8 cellular contexts compared by ENCODE assay signal in the genomic region with DNA sequence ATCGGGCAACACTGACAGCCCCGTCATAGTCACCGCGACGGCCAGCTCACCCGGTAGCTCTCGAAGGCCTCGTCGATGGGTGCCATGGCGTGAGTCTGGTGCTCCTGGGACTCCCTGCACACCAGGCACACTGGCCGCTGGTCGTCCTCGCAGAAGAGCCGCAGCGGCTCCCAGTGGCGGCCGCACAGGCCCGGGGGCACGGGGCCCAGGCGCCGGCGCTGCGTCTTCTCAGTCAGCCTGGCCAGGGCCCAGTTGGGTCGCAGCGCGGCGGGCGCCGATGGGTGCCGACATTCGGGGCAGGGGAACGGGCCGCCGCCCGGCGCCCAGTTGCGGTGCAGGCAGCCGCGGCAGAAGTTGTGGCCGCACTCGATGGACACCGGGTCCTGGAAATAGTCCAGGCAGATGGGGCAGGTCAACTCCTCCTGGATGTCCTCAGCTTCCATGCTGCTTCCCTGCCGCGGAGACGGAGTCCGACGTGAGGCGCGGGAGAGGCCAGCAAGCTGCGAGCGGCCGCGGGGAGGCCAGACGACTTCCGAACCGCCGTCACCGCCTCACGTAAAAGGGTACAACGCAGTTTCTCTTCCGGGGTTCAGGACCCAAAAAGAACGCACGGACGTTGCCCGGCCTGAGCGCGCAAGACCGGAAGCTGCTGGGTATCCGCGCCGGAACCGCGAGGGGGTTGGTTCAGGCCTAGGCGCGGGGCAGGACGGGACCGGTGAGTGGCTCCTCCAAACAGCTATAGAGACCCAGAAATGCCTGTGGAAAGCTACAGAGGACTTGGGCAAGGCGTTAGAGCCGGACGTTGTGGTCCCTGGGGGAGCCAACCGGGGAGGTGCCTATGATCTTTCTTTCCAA. TPM values are rescaled to one million over a fixed set of nuclear protein-coding genes. Genes with fewer than 3 reads are reported as not detected.
DNase-seq lines count a peak whose midpoint lies in the region; ATAC-seq and TF ChIP-seq lines count a peak whose summit lies in the region.

A gene with protein sequence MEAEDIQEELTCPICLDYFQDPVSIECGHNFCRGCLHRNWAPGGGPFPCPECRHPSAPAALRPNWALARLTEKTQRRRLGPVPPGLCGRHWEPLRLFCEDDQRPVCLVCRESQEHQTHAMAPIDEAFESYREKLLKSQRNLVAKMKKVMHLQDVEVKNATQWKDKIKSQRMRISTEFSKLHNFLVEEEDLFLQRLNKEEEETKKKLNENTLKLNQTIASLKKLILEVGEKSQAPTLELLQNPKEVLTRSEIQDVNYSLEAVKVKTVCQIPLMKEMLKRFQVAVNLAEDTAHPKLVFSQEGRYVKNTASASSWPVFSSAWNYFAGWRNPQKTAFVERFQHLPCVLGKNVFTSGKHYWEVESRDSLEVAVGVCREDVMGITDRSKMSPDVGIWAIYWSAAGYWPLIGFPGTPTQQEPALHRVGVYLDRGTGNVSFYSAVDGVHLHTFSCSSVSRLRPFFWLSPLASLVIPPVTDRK (minus strand): TSS at position 572 of the 855 bp plus-strand sequence. CDS start 129 bp downstream, at position 443.

- H3T11ph ChIP-seq in H9 (ENCODE audit: low read length): no peak within 1 kb of the TSS

- no peak within 1 kb of the TSS for H4K91ac ChIP-seq in H9 (ENCODE audit: insufficient read length, low read depth, low read length)

- no peak within 1 kb of the TSS for H2AFZ ChIP-seq in H9 (ENCODE audit: low read length)
- peak within 1 kb of the TSS; percentile 95 for H2AFZ ChIP-seq in Loucy (ENCODE audit: low read length)

- DNase-seq in GDM1 (lab: John Stamatoyannopoulos, UW): peak; percentile 88
- no peak for DNase-seq in H9
- peak; percentile 94 for DNase-seq in SIG-M5 treated with dmso at 0.1 percent for 504 hours (lab: John Stamatoyannopoulos, UW; ENCODE audit: unreplicated experiment)
- peak; percentile 85 for DNase-seq in activated gamma-delta T cell treated with anti-CD3 and anti-CD28 coated beads, Interleukin-2, amount 50 U/mL, for 16 hours (ENCODE audit: low read depth)
- DNase-seq in foreskin melanocyte: peak; percentile 86
- DNase-seq in omental fat pad (ENCODE audit: low spot score): peak; percentile 75
- DNase-seq in testis: peak; percentile 93

- peak within 1 kb of the TSS; percentile 75 for H3K4me3 Mint-ChIP-seq in H9

- TF ChIP-seq CTCF in H9 (conservative IDR thresholded peaks at IDR 0.05) (no peak), Loucy (conservative IDR thresholded peaks at IDR 0.05; ENCODE audit: low read length) (peak; percentile 32; the same call in 1 of the 2 replicates), omental fat pad (IDR thresholded peaks at IDR 0.05) (no peak), testis (IDR thresholded peaks at IDR 0.05) (peak in 1 of 3 experiments; percentile 27)

- no peak within 1 kb of the TSS for H2BK12ac ChIP-seq in H9 (ENCODE audit: insufficient read length, low read depth, low read length)

- H3K4me2 ChIP-seq in H9 (ENCODE audit: insufficient read depth, insufficient read length, low read length) (peak within 1 kb of the TSS; percentile 30), Loucy (ENCODE audit: low read depth, low read length, poor library complexity, severe bottlenecking) (peak within 1 kb of the TSS; percentile 93)

- peak; percentile 43 for TF ChIP-seq POLR2A in testis (IDR thresholded peaks at IDR 0.05)

- H3K79me1 ChIP-seq in H9 (ENCODE audit: insufficient read depth, low read depth, low read length, poor library complexity, severe bottlenecking): no peaks in the 10 kb centered on the region

- H3K27ac ChIP-seq in H9 (ENCODE audit: insufficient read length, low read depth, low read length): no peak within 1 kb of the TSS
- peak within 1 kb of the TSS; percentile 85 to 88 for H3K27ac ChIP-seq in testis

- H3K4me1 ChIP-seq in H9 (ENCODE audit: insufficient read depth, low read length): no peaks in the 10 kb centered on the region
- H3K4me1 ChIP-seq in Loucy (ENCODE audit: insufficient read depth, low read length, poor library complexity, severe bottlenecking): peaks cover 41% of the 10 kb centered on the region
- H3K4me1 ChIP-seq in testis: peaks cover 15% of the 10 kb centered on the region

- no peak within 1 kb of the TSS for H4K8ac ChIP-seq in H9 (replicated peaks; ENCODE audit: insufficient read length, low read depth, low read length)

- H3K36me3 Mint-ChIP-seq in H9 (ENCODE audit: insufficient read depth in 1 of 3, low read depth in 3 of 3): peaks cover 19 to 35% (median 22%) of the 10 kb centered on the region in 3 experiments

- no peak within 1 kb of the TSS for H2BK15ac ChIP-seq in H9 (ENCODE audit: low read depth, low read length)

- no peaks in the 10 kb centered on the region for H3K79me2 ChIP-seq in H9 (ENCODE audit: insufficient read depth, low read length)
- peaks cover 59% of the 10 kb centered on the region for H3K79me2 ChIP-seq in Loucy (ENCODE audit: insufficient read depth, low read length)

- no peak within 1 kb of the TSS for H2BK20ac ChIP-seq in H9 (ENCODE audit: low read depth, low read length, poor library complexity, severe bottlenecking)

- H4K20me1 ChIP-seq in H9 (ENCODE audit: control insufficient read depth, insufficient read depth, insufficient read length) (no peaks in the 10 kb centered on the region), Loucy (ENCODE audit: insufficient read depth, low read length, poor library complexity, severe bottlenecking) (peaks cover 36% of the 10 kb centered on the region)

- no peak within 1 kb of the TSS for H2BK5ac ChIP-seq in H9 (ENCODE audit: insufficient read length, low read length)

- H3K27ac Mint-ChIP-seq in H9: peak within 1 kb of the TSS in 2 of 3 experiments; percentile 31 to 80; a peak in 3 of 7 replicates

- H2BK120ac ChIP-seq in H9 (ENCODE audit: low read depth, low read length, poor library complexity, severe bottlenecking): no peak within 1 kb of the TSS

- H3K36me3 ChIP-seq in Loucy (ENCODE audit: insufficient read depth, low read length): no peaks in the 10 kb centered on the region
- H3K36me3 ChIP-seq in testis (ENCODE audit: low read depth, missing control alignments): no peaks in the 10 kb centered on the region

- no peak within 1 kb of the TSS for H2AK5ac ChIP-seq in H9 (ENCODE audit: insufficient read length, low read length)

- no peaks in the 10 kb centered on the region for H3K9me2 ChIP-seq in Loucy (replicated peaks; ENCODE audit: low read depth, low read length)

- H3K9me3 ChIP-seq in H9 (ENCODE audit: control insufficient read depth, low read depth, low read length): peaks cover 8% of the 10 kb centered on the region
- H3K9me3 ChIP-seq in Loucy (ENCODE audit: insufficient read depth, low read depth, low read length): no peaks in the 10 kb centered on the region
- H3K9me3 ChIP-seq in testis: no peaks in the 10 kb centered on the region

- H3K27me3 Mint-ChIP-seq in H9 (ENCODE audit: low read depth): peaks cover 5% of the 10 kb centered on the region

- intact Hi-C loops in testis (cut with DNase I; ENCODE audit: low total_unique reads): no loop called here

- no peaks in the 10 kb centered on the region for H3K27me3 ChIP-seq in H9 (ENCODE audit: insufficient read depth, low read length)
- peaks cover 15% of the 10 kb centered on the region for H3K27me3 ChIP-seq in Loucy (ENCODE audit: insufficient read depth, low read length, poor library complexity, severe bottlenecking)
- H3K27me3 ChIP-seq in testis: no peaks in the 10 kb centered on the region

- peak within 1 kb of the TSS; percentile 98 for H3K4me3 ChIP-seq in Loucy (ENCODE audit: low read length, poor library complexity, severe bottlenecking)
- peak within 1 kb of the TSS; percentile 89 to 97 for H3K4me3 ChIP-seq in testis

- H3K4ac ChIP-seq in H9 (ENCODE audit: low read depth, low read length): no peak within 1 kb of the TSS

- H3K23me2 ChIP-seq in H9 (ENCODE audit: insufficient read length, low read depth, low read length, poor library complexity, severe bottlenecking): no peaks in the 10 kb centered on the region

- peaks cover 25 to 29% of the 10 kb centered on the region in 2 experiments for H3K9me3 Mint-ChIP-seq in H9

- H3K14ac ChIP-seq in H9 (ENCODE audit: insufficient read depth, low read length): no peak within 1 kb of the TSS

- H3K4me1 Mint-ChIP-seq in H9: 0 out of 4 replicates have a peak, but pooled peaks cover 0 to 2% of the 10 kb centered on the region in 2 experiments

- H3F3A ChIP-seq in Loucy (ENCODE audit: low read depth): no peaks in the 10 kb centered on the region

- WGBS in H9 (ENCODE audit: extremely low coverage, insufficient read length, low lambda C conversion rate): no CpG with 5 or more reads among the region's 81 CpGs
- 1% methylated on average over 41 to 81 of the region's 81 CpGs for WGBS in testis, 2 donors

- no peak within 1 kb of the TSS for H3K23ac ChIP-seq in H9 (ENCODE audit: insufficient read length, low read depth, low read length)

- H3K18ac ChIP-seq in H9 (ENCODE audit: insufficient read length, low read depth, low read length): no peak within 1 kb of the TSS

- ATAC-seq in omental fat pad (ENCODE audit: low FRiP score): peak; percentile 99

- H3K56ac ChIP-seq in H9 (ENCODE audit: insufficient read length, low read depth, low read length): no peak within 1 kb of the TSS

- H4K5ac ChIP-seq in H9 (ENCODE audit: insufficient read length, low read depth, low read length): no peak within 1 kb of the TSS

- H3K9ac ChIP-seq in H9 (ENCODE audit: extremely low read depth, insufficient read length, low read length): peak within 1 kb of the TSS; percentile 2
- peak within 1 kb of the TSS; percentile 91 for H3K9ac ChIP-seq in Loucy (ENCODE audit: low read depth, low read length, poor library complexity, severe bottlenecking)

RNA-seq across cellular contexts. Expression of the gene that starts here (rescaled TPM):
- total RNA-seq in H9 (2021) (6.9 and 7.3 TPM in 2 replicates), omental fat pad (10 to 100 TPM; 28.8 to 45.2 (median 35.1) TPM), testis (10 to 100 TPM; 56.1 to 59.7 TPM)
- 26.1 TPM for polyA plus RNA-seq in testis (ENCODE audit: insufficient read depth, low read depth, low replicate concordance)
